ENCODE assay signal across 7 cellular contexts in genomic region chr1:24149854-24150227, GRCh38. TPM values are rescaled to one million over a fixed set of nuclear protein-coding genes. Genes with fewer than 3 reads are reported as not detected.
DNase-seq lines count a peak whose midpoint lies in the region; ATAC-seq lines count a peak whose summit lies in the region.

No MANE protein-coding gene starts in this region.

- no peak overlapping the region for H3K9ac ChIP-seq in Karpas-422 (ENCODE audit: low read length)

- H3K9me2 ChIP-seq in Karpas-422 (replicated peaks; ENCODE audit: insufficient read depth, low read length) = no peaks in the 10 kb centered on the region

- H3K27me3 ChIP-seq in Karpas-422 (ENCODE audit: low read length) = no peaks in the 10 kb centered on the region

- DNase-seq in Karpas-422 (no peak), left cardiac atrium (peak; percentile 75), SHP77 treated with DMSO at 0.1 percent for 48 hours (lab: John Stamatoyannopoulos, UW) (no peak)
- peak; percentile 65 for DNase-seq in activated CD8-positive, alpha-beta memory T cell treated with anti-CD3 and anti-CD28 coated beads for 24 hours
- DNase-seq in stimulated activated CD4-positive, alpha-beta T cell treated with anti-CD3 and anti-CD28 coated beads, TNF-alpha, amount 100 ng/mL, for 4 hours (ENCODE audit: low read depth in 3 of 3) = peak; percentile 21 to 36 (median 22)

- H4K20me1 ChIP-seq in Karpas-422 (ENCODE audit: insufficient read depth, low read depth, low read length) = no peaks in the 10 kb centered on the region

- no peaks in the 10 kb centered on the region for H3K79me2 ChIP-seq in Karpas-422 (ENCODE audit: low read length)

- intact Hi-C loops in left cardiac atrium (cut with DNase I) = no loop called here

- no peaks in the 10 kb centered on the region for H3K9me3 ChIP-seq in Karpas-422 (ENCODE audit: low read length)

- H3K27ac ChIP-seq in Karpas-422 (ENCODE audit: low read length) = no peak overlapping the region

- H3K4me2 ChIP-seq in Karpas-422 (ENCODE audit: low read depth, low read length, poor library complexity, severe bottlenecking) = peak overlapping the region; percentile 86

- H3K4me1 ChIP-seq in Karpas-422 (ENCODE audit: low read length) = peaks cover 34% of the 10 kb centered on the region

- no peaks in the 10 kb centered on the region for H3K36me3 ChIP-seq in Karpas-422 (ENCODE audit: insufficient read depth, low read length)

- no peak overlapping the region for H3K4me3 ChIP-seq in Karpas-422 (ENCODE audit: low read length)

- ATAC-seq in left cardiac atrium (peak; percentile 24 to 85), GM21447 (IDR thresholded peaks at IDR 0.05; ENCODE audit: unreplicated experiment) (no peak), GM18519 (IDR thresholded peaks at IDR 0.05; ENCODE audit: low FRiP score, unreplicated experiment) (no peak)

- H2AFZ ChIP-seq in Karpas-422 (ENCODE audit: low read length) = no peak overlapping the region

RNA-seq across cellular contexts. Expression of gene IL22RA1, which starts 6.9 kb away (rescaled TPM):
- not detected in 2 replicates for total RNA-seq in Karpas-422 (2014; rRNA removed; shearing (Covaris generic); ENCODE audit: low replicate concordance)
- total RNA-seq in left cardiac atrium = under 1 TPM; 0.09 to 0.26 TPM

RNA-seq across cellular contexts. Expression of gene IFNLR1, which starts 37.2 kb away (rescaled TPM):
- total RNA-seq in Karpas-422 (2014; rRNA removed; shearing (Covaris generic); ENCODE audit: low replicate concordance) = 17.7 and 18.1 TPM in 2 replicates
- total RNA-seq in left cardiac atrium = 1 to 10 TPM; 4.0 to 5.9 TPM

RNA-seq across cellular contexts. Expression of gene MYOM3, which starts 37.9 kb away (rescaled TPM):
- not detected in 2 replicates for total RNA-seq in Karpas-422 (2014; rRNA removed; shearing (Covaris generic); ENCODE audit: low replicate concordance)
- total RNA-seq in left cardiac atrium = 100 to 1,000 TPM; 160 to 224 TPM

Comparison
In these comparisons a context has a peak if more than half of its experiments do, and no peak if none do; other contexts are left out.
1. DNase-seq: peak in activated CD8-positive, alpha-beta memory T cell treated with anti-CD3 and anti-CD28 coated beads for 24 hours (single experiment), left cardiac atrium (single experiment) and stimulated activated CD4-positive, alpha-beta T cell treated with anti-CD3 and anti-CD28 coated beads, TNF-alpha, amount 100 ng/mL, for 4 hours (3 of 3); none in Karpas-422 (single experiment) and SHP77 treated with DMSO at 0.1 percent for 48 hours (single experiment).
2. ATAC-seq: peak in left cardiac atrium (2 of 2); none in GM21447 (single experiment) and GM18519 (single experiment).
3. RNA of gene MYOM3, which starts 37.9 kb away (total RNA-seq): 160 to 224 TPM in left cardiac atrium; not detected in Karpas-422; every median in the first group is over 100 times any median in the second.